ENCODE assay signal across 1 cellular context in genomic region chr1:206699626-206700025, GRCh38.
TF ChIP-seq lines count a peak whose summit lies in the region.

No MANE protein-coding gene starts in this region.

TF ChIP-seq in HepG2, 621 proteins besides CTCF, POLR2A, EP300 and RAD21 (continued from another document):
- TF ChIP-seq ZNF317 (CRISPR knock-in tag; IDR thresholded peaks at IDR 0.05) (no peak), RXRB (CRISPR knock-in tag; IDR thresholded peaks at IDR 0.05; ENCODE audit: borderline replicate concordance) (peak; percentile 59), TFAP4 (IDR thresholded peaks at IDR 0.05; ENCODE audit: borderline replicate concordance, low read depth) (peak; percentile 42; the same call in 1 of the 2 replicates), YEATS4 (CRISPR knock-in tag; IDR thresholded peaks at IDR 0.05; ENCODE audit: borderline replicate concordance) (no peak), MTA3 (CRISPR knock-in tag; IDR thresholded peaks at IDR 0.05) (no peak), ZUFSP (CRISPR knock-in tag; IDR thresholded peaks at IDR 0.05; ENCODE audit: borderline replicate concordance) (no peak), BRD4 (CRISPR knock-in tag; IDR thresholded peaks at IDR 0.05) (no peak)
